ENCODE assay signal across 8 cellular contexts in the genomic region with DNA sequence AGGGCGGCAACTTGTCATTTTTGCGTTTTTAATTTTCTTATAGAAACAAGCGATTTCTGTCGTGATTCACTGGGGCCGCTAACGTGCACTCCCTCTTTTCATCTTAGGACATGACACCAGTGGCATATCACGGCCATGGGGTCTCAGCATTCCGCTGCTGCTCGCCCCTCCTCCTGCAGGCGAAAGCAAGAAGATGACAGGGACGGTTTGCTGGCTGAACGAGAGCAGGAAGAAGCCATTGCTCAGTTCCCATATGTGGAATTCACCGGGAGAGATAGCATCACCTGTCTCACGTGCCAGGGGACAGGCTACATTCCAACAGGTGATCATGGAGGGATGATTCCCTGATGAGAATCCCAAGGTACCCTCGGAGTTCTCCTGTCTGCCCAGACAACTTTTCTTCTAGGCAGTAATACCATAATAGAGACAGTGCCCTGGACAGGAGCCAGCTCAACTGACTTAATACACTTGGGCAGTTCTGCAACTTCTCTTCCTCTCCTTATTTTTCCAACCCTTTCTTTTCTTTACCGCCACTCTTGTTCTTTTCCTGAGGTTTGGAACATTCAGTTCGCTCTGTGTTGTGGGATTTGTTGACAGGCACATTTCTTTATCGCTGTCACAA. TPM values are rescaled to one million over a fixed set of nuclear protein-coding genes. Genes with fewer than 3 reads are reported as not detected.
DNase-seq lines count a peak whose midpoint lies in the region; ATAC-seq and TF ChIP-seq lines count a peak whose summit lies in the region.

No MANE protein-coding gene starts in this region.

- peak; percentile 7 for ATAC-seq in GM21723 (IDR thresholded peaks at IDR 0.05; ENCODE audit: unreplicated experiment)
- ATAC-seq in HG02970 (IDR thresholded peaks at IDR 0.05; ENCODE audit: low FRiP score, unreplicated experiment): no peak
- no peak for ATAC-seq in GM18519 (IDR thresholded peaks at IDR 0.05; ENCODE audit: low FRiP score, unreplicated experiment)

- no peak overlapping the region for H2BK12ac ChIP-seq in neuronal stem cell (ENCODE audit: low read length)

- H3K27me3 ChIP-seq in SU-DHL-6 (ENCODE audit: low read length): no peaks in the 10 kb centered on the region
- H3K27me3 ChIP-seq in neuronal stem cell (ENCODE audit: control insufficient read depth in 3 of 3, insufficient read depth in 3 of 3, low read depth in 1 of 3, low read length in 3 of 3): peaks cover 0 to 9% (median 8%) of the 10 kb centered on the region in 3 experiments

- H3F3A ChIP-seq in SU-DHL-6 (ENCODE audit: insufficient read depth): peaks cover under 1% of the 10 kb centered on the region; the same call in 1 of the 2 replicates

- DNase-seq in AG09309 (ENCODE audit: low read depth): no peak
- peak; percentile 34 to 46 for DNase-seq in erythroblast (lab: John Stamatoyannopoulos, UW)
- no peak for DNase-seq in neuronal stem cell (ENCODE audit: low spot score)
- DNase-seq in NCI-H2029 treated with DMSO at 0.1 percent for 48 hours (lab: John Stamatoyannopoulos, UW): no peak

- peak overlapping the region; percentile 92 for H3K9ac ChIP-seq in SU-DHL-6 (ENCODE audit: low read length)
- H3K9ac ChIP-seq in neuronal stem cell (ENCODE audit: low read depth, low read length, poor library complexity): peak overlapping the region; percentile 74

- H3K18ac ChIP-seq in neuronal stem cell (ENCODE audit: low read length): peak overlapping the region; percentile 48

- no CpG with 5 or more reads among the region's 18 CpGs for WGBS in neuronal stem cell (ENCODE audit: extremely low coverage in 2 of 2, insufficient read length in 2 of 2, insufficient replicate concordance in 1 of 2), 2 donors

- no peak overlapping the region for H2BK15ac ChIP-seq in neuronal stem cell (ENCODE audit: low read length)

- H2AK5ac ChIP-seq in neuronal stem cell (ENCODE audit: low read depth, low read length): peak overlapping the region; percentile 64

- H3K14ac ChIP-seq in neuronal stem cell (ENCODE audit: low read length): peak overlapping the region; percentile 21

- H3K4me2 ChIP-seq in SU-DHL-6 (ENCODE audit: low read depth, low read length, poor library complexity, severe bottlenecking): peak overlapping the region; percentile 92
- peak overlapping the region; percentile 95 for H3K4me2 ChIP-seq in neuronal stem cell (ENCODE audit: insufficient read depth, low read length, poor library complexity, severe bottlenecking)

- TF ChIP-seq CTCF in AG09309 (IDR thresholded peaks at IDR 0.05; ENCODE audit: control insufficient read depth, insufficient read depth, low read depth, low read length, missing control alignments): no peak
- TF ChIP-seq CTCF in SU-DHL-6 (IDR thresholded peaks at IDR 0.05; ENCODE audit: insufficient read depth, low read length, poor library complexity, severe bottlenecking): no peak

- no peak overlapping the region for H4K91ac ChIP-seq in neuronal stem cell (ENCODE audit: low read depth, low read length, poor library complexity)

- H3K4me1 ChIP-seq in neuronal stem cell (ENCODE audit: control insufficient read depth in 2 of 2, insufficient read depth in 1 of 2, low read depth in 1 of 2, low read length in 2 of 2): peaks cover 3% of the 10 kb centered on the region in 2 donors

- H3K36me3 ChIP-seq in SU-DHL-6 (ENCODE audit: low read length) (peaks cover 37% of the 10 kb centered on the region), neuronal stem cell (replicated peaks in 1 of 2; ENCODE audit: control insufficient read depth in 2 of 2, insufficient read depth in 2 of 2, low read length in 2 of 2) (peaks cover 9 to 48% of the 10 kb centered on the region in 2 donors)

- H4K8ac ChIP-seq in neuronal stem cell (ENCODE audit: low read depth, low read length): no peak overlapping the region

- no peak overlapping the region for H2BK120ac ChIP-seq in neuronal stem cell (ENCODE audit: low read depth, low read length)

- peak overlapping the region; percentile 68 for H3K23ac ChIP-seq in neuronal stem cell (ENCODE audit: low read depth, low read length, poor library complexity)

- peak overlapping the region; percentile 62 for H3K4me3 ChIP-seq in AG09309 (ENCODE audit: control insufficient read depth, low read depth, low read length)
- peak overlapping the region; percentile 87 for H3K4me3 ChIP-seq in SU-DHL-6 (ENCODE audit: insufficient read depth, low read length, poor library complexity, severe bottlenecking)
- peak overlapping the region; percentile 86 to 91 for H3K4me3 ChIP-seq in neuronal stem cell (ENCODE audit: low read length in 2 of 2)

- H2AFZ ChIP-seq in SU-DHL-6 (ENCODE audit: low read depth, low read length, severe bottlenecking): peak overlapping the region; percentile 90
- peak overlapping the region; percentile 99 for H2AFZ ChIP-seq in neuronal stem cell (ENCODE audit: low read length)

- H3K79me1 ChIP-seq in neuronal stem cell (ENCODE audit: low read depth, low read length): peaks cover 3% of the 10 kb centered on the region

- TF ChIP-seq POLR2A in erythroblast (IDR thresholded peaks at IDR 0.05; ENCODE audit: low read length): no peak

- no peaks in the 10 kb centered on the region for H4K20me1 ChIP-seq in SU-DHL-6 (ENCODE audit: low read depth, low read length)

- H3K79me2 ChIP-seq in SU-DHL-6 (ENCODE audit: insufficient read depth, low read length): peaks cover 15% of the 10 kb centered on the region

- H2BK5ac ChIP-seq in neuronal stem cell (ENCODE audit: low read length): no peak overlapping the region

- H3K27ac ChIP-seq in SU-DHL-6 (ENCODE audit: low read depth, low read length): peak overlapping the region; percentile 59
- H3K27ac ChIP-seq in neuronal stem cell (replicated peaks; ENCODE audit: low read length): no peak overlapping the region

- H3K9me2 ChIP-seq in SU-DHL-6 (replicated peaks; ENCODE audit: insufficient read depth, low read length): no peaks in the 10 kb centered on the region

- no peak overlapping the region for H3K4ac ChIP-seq in neuronal stem cell (ENCODE audit: low read length)

- no peaks in the 10 kb centered on the region for H3K9me3 ChIP-seq in SU-DHL-6 (ENCODE audit: insufficient read depth, low read length)
- H3K9me3 ChIP-seq in neuronal stem cell (replicated peaks in 1 of 2; ENCODE audit: control insufficient read depth in 2 of 2, insufficient read depth in 1 of 2, low read depth in 1 of 2, low read length in 2 of 2): peaks cover 2 to 4% of the 10 kb centered on the region in 2 donors

RNA-seq across cellular contexts. Expression of a gene that starts 0.8 kb away (rescaled TPM):
- polyA plus RNA-seq in neuronal stem cell (2013, experiment 1 of 2): 71.6 TPM
- 70.1 TPM for polyA plus RNA-seq in neuronal stem cell (2013, experiment 2 of 2)

RNA-seq across cellular contexts. Expression of a gene that starts 40.1 kb away (rescaled TPM):
- 481 TPM for polyA plus RNA-seq in neuronal stem cell (2013, experiment 1 of 2)
- 461 TPM for polyA plus RNA-seq in neuronal stem cell (2013, experiment 2 of 2)

RNA-seq across cellular contexts. Expression of a gene that starts 59.4 kb away (rescaled TPM):
- under 0.01 TPM for polyA plus RNA-seq in neuronal stem cell (2013, experiment 1 of 2)
- 0.03 TPM for polyA plus RNA-seq in neuronal stem cell (2013, experiment 2 of 2)

Comparison
In these comparisons a context has a peak if more than half of its experiments do, and no peak if none do; other contexts are left out.
1. DNase-seq: peak in erythroblast (2 of 2); none in AG09309 (single experiment), neuronal stem cell (single experiment) and NCI-H2029 treated with DMSO at 0.1 percent for 48 hours (single experiment).
2. Peak in every context shown above with its lines, with median percentiles within 50 percentile points of each other: H3K4me3 ChIP-seq.